ENCODE assay signal across 17 cellular contexts in genomic region chr9:113996531-113997001, GRCh38.
DNase-seq lines count a peak whose midpoint lies in the region; ATAC-seq and TF ChIP-seq lines count a peak whose summit lies in the region.
"Had no signal": no experiment of that assay in that cellular context is flagged by ENCODE, and none has a peak within 500 bp of the region (broad histone marks: within the 10 kb centered on the region; RNA-seq: fewer than 3 reads in every experiment).

No MANE protein-coding gene starts in this region.

- H3K9me3 ChIP-seq in right atrium auricular region (no peaks in the 10 kb centered on the region), osteoblast (ENCODE audit: low read depth, low read length) (no peaks in the 10 kb centered on the region)

- peaks cover 0 to 42% of the 10 kb centered on the region in 2 donors for H3K4me1 ChIP-seq in right atrium auricular region
- H3K4me1 ChIP-seq in osteoblast (ENCODE audit: insufficient read depth, low read length): peaks cover 29% of the 10 kb centered on the region

- H3K27me3 ChIP-seq in right atrium auricular region (no peaks in the 10 kb centered on the region), osteoblast (ENCODE audit: insufficient read depth, low read length) (no peaks in the 10 kb centered on the region)

- no peak overlapping the region for H3K4me2 ChIP-seq in osteoblast (ENCODE audit: insufficient read depth, low read length)
- H3K4me2 ChIP-seq: KMS-11 had no signal

- DNase-seq in right atrium auricular region (ENCODE audit: low spot score) (peak; percentile 52), Right ventricle myocardium inferior (ENCODE audit: missing footprints) (no peak), coronary artery (ENCODE audit: low spot score) (peak; percentile 57), osteoblast (ENCODE audit: insufficient read length, low spot score, missing footprints) (peak; percentile 19), ureter (ENCODE audit: low spot score) (peak; percentile 13), NCI-H1436 (lab: John Stamatoyannopoulos, UW) (no peak), DMS153 (lab: John Stamatoyannopoulos, UW) (no peak), GM13977 (ENCODE audit: low spot score) (no peak)
- DNase-seq: Calu3; CD4-positive, alpha-beta memory T cell; DMS79; NCI-H146; NCI-H2081 treated with DMSO at 0.1 percent for 48 hours; NCI-H510A treated with DMSO at 0.1 percent for 48 hours; NCI-H82; Right ventricle myocardium superior had no signal

- TF ChIP-seq CTCF in right atrium auricular region (IDR thresholded peaks at IDR 0.05) (no peak), coronary artery (IDR thresholded peaks at IDR 0.05) (no peak), osteoblast (IDR thresholded peaks at IDR 0.05; ENCODE audit: extremely low read depth, low read depth, low read length) (no peak), GM13977 (IDR thresholded peaks at IDR 0.05; ENCODE audit: extremely low read depth, insufficient read depth, missing control alignments) (no peak)

- no peak overlapping the region for H2AFZ ChIP-seq in osteoblast (ENCODE audit: low read length)

- H3K27ac ChIP-seq in right atrium auricular region (no peak overlapping the region), coronary artery (no peak overlapping the region), osteoblast (ENCODE audit: low read depth, low read length) (no peak overlapping the region)
- H3K27ac ChIP-seq: KMS-11 had no signal

- H3K36me3 ChIP-seq in right atrium auricular region: no peaks in the 10 kb centered on the region
- peaks cover 3% of the 10 kb centered on the region for H3K36me3 ChIP-seq in osteoblast (ENCODE audit: insufficient read depth, low read length)

- peaks cover 50% of the 10 kb centered on the region for H4K20me1 ChIP-seq in osteoblast (ENCODE audit: insufficient read depth, low read length)

- peaks cover 13% of the 10 kb centered on the region for H3K79me2 ChIP-seq in osteoblast (ENCODE audit: insufficient read depth, low read length)

- in situ Hi-C loops in GM13977 (cut with MboI; ENCODE audit: low pct_unique_long_range_greater_than_20kb, low sequenced_read_pairs, unreplicated experiment): no loop called here

- intact Hi-C loops in Right ventricle myocardium inferior (cut with DNase I): no loop called here

- H3K4me3 ChIP-seq in right atrium auricular region: no peak overlapping the region
- no peak overlapping the region for H3K4me3 ChIP-seq in coronary artery
- no peak overlapping the region for H3K4me3 ChIP-seq in osteoblast (ENCODE audit: insufficient read depth, low read length)

- ATAC-seq in Right ventricle myocardium inferior: no peak

Comparison
In these comparisons a context has a peak if more than half of its experiments do, and no peak if none do; other contexts are left out.
1. DNase-seq: peak in right atrium auricular region (single experiment), coronary artery (single experiment), osteoblast (single experiment) and ureter (single experiment); none in Right ventricle myocardium inferior (single experiment), NCI-H1436 (single experiment), DMS153 (single experiment) and GM13977 (single experiment).